In the genomic region with DNA sequence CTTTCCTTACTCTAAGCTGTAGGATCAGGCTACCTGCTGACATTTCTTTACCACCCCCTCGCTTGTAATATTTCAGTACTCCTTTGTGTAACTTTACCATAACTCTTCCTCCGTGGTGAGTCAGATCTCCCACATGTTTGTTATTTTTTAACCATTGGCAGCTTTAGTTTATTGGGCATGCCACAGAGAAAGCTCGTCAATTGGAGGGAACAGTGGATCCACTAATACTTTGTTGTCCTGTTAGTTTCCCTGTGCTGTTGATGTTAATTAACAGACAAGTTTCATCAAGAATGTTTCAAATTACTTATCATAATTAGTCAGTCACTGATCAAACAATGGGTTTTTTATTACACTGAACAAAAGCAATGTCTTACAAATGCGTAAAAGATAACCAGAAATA, we compare ENCODE assay signal across 17 cellular contexts. TPM values are rescaled to one million over a fixed set of nuclear protein-coding genes. Genes with fewer than 3 reads are reported as not detected.
A peak's percentile ranks its signal among the peaks of the same experiment; 100 is the strongest.
DNase-seq lines count a peak whose midpoint lies in the region; FAIRE-seq and TF ChIP-seq lines count a peak whose summit lies in the region.
"Had no signal": no experiment of that assay in that cellular context is flagged by ENCODE, and none has a peak within 500 bp of the region (broad histone marks: within the 10 kb centered on the region; RNA-seq: fewer than 3 reads in every experiment).

No MANE protein-coding gene starts in this region.

- in situ Hi-C loops in GM13977 (cut with MboI; ENCODE audit: low pct_unique_long_range_greater_than_20kb, low sequenced_read_pairs, unreplicated experiment), result no loop called here

- no peak overlapping the region for H3K4me3 ChIP-seq in fibroblast of lung (replicated peaks in 1 of 4; ENCODE audit: control extremely low read depth in 1 of 4, insufficient read depth in 1 of 4, low read depth in 3 of 4, low read length in 4 of 4)
- H3K4me3 ChIP-seq: colonic mucosa had no signal

- no peaks in the 10 kb centered on the region for H3K9me3 Mint-ChIP-seq in neural crest cell
- H3K9me3 Mint-ChIP-seq: activated naive CD4-positive, alpha-beta T cell treated with anti-CD3 and anti-CD28 coated beads, Interleukin-2, amount 50 U/mL, for 24 hours; stimulated activated naive B cell treated with anti-CD40 and anti-IgM and Interleukin-4, amounts not matched to agents 10 μg/mL and 1 μg/mL and 100 μg/mL, for 72 hours; WTC11 had no signal

- peak overlapping the region; percentile 70 for H3K27ac Mint-ChIP-seq in neural crest cell (ENCODE audit: unreplicated experiment)
- H3K27ac Mint-ChIP-seq: activated naive CD4-positive, alpha-beta T cell treated with anti-CD3 and anti-CD28 coated beads, Interleukin-2, amount 50 U/mL, for 24 hours; stimulated activated naive B cell treated with anti-CD40 and anti-IgM and Interleukin-4, amounts not matched to agents 10 μg/mL and 1 μg/mL and 100 μg/mL, for 72 hours had no signal

- no peak overlapping the region for H3K27ac ChIP-seq in fibroblast of lung (ENCODE audit: insufficient read depth, low read length)
- H3K27ac ChIP-seq: colonic mucosa had no signal

- H4K20me1 ChIP-seq in fibroblast of lung (ENCODE audit: control insufficient read depth, extremely low read depth, insufficient read depth, low read length), result no peaks in the 10 kb centered on the region

- no peak overlapping the region for H2AFZ ChIP-seq in fibroblast of lung (ENCODE audit: low read length)

- TF ChIP-seq CTCF in fibroblast of lung (conservative IDR thresholded peaks at IDR 0.05 in 1 of 2, IDR thresholded peaks at IDR 0.05 in 1 of 2; ENCODE audit: low read depth in 1 of 2, low read length in 2 of 2) (no peak), neural crest cell (conservative IDR thresholded peaks at IDR 0.05) (no peak), GM13977 (IDR thresholded peaks at IDR 0.05; ENCODE audit: extremely low read depth, insufficient read depth, missing control alignments) (no peak)

- peaks cover 71% of the 10 kb centered on the region for H3K4me1 Mint-ChIP-seq in neural crest cell
- H3K4me1 Mint-ChIP-seq: activated naive CD4-positive, alpha-beta T cell treated with anti-CD3 and anti-CD28 coated beads, Interleukin-2, amount 50 U/mL, for 24 hours; stimulated activated naive B cell treated with anti-CD40 and anti-IgM and Interleukin-4, amounts not matched to agents 10 μg/mL and 1 μg/mL and 100 μg/mL, for 72 hours had no signal

- no peak overlapping the region for H3K4me2 ChIP-seq in fibroblast of lung (ENCODE audit: extremely low read depth, insufficient read depth, low read length)
- H3K4me2 ChIP-seq: SK-N-SH had no signal

- H3K4me3 Mint-ChIP-seq in neural crest cell, result no peak overlapping the region
- H3K4me3 Mint-ChIP-seq: activated naive CD4-positive, alpha-beta T cell treated with anti-CD3 and anti-CD28 coated beads, Interleukin-2, amount 50 U/mL, for 24 hours; stimulated activated naive B cell treated with anti-CD40 and anti-IgM and Interleukin-4, amounts not matched to agents 10 μg/mL and 1 μg/mL and 100 μg/mL, for 72 hours had no signal

- FAIRE-seq in RCC 7860 (lab: Jason Lieb, UNC), result peak; percentile 65

- H3K9ac ChIP-seq in fibroblast of lung (ENCODE audit: insufficient read depth, low read length), result no peak overlapping the region
- H3K9ac ChIP-seq: SK-N-SH had no signal

- DNase-seq in ELR (ENCODE audit: low read depth) (peak; percentile 55), RCC 7860 (ENCODE audit: low spot score) (peak; percentile 33), fibroblast of lung (ENCODE audit: low read depth in 2 of 2) (peak; percentile 54 to 81), neural crest cell (ENCODE audit: low read depth, low spot score) (no peak), SKM-1 treated with dmso at 0.1 percent for 144 hours (lab: John Stamatoyannopoulos, UW; ENCODE audit: unreplicated experiment) (no peak), GM13977 (ENCODE audit: low spot score) (no peak), SHP77 (lab: John Stamatoyannopoulos, UW) (no peak)
- DNase-seq in activated CD4-positive, alpha-beta T cell treated with anti-CD3 and anti-CD28 coated beads, Interleukin-2, amount 50 U/mL, for 1 hour, result no peak
- DNase-seq: colonic mucosa; DMS153; NCI-H2081; NK-92 treated with Interleukin-12 subunit alpha and Interleukin-12 subunit beta, amount 100 ng/mL, for 24 hours; SK-N-SH; stimulated activated CD4-positive, alpha-beta T cell treated with anti-CD3 and anti-CD28 coated beads, Interleukin-4, amount 100 ng/mL, for 4 hours; stimulated activated naive B cell treated with anti-CD40 and anti-IgM and Interleukin-4, amounts not matched to agents 10 μg/mL and 1 μg/mL and 100 μg/mL, for 72 hours had no signal

- no peaks in the 10 kb centered on the region for H3K27me3 ChIP-seq in fibroblast of lung (ENCODE audit: control insufficient read depth, insufficient read depth, low read length)
- H3K27me3 ChIP-seq: colonic mucosa had no signal

- peaks cover 4% of the 10 kb centered on the region for H3K36me3 ChIP-seq in fibroblast of lung (ENCODE audit: control insufficient read depth, insufficient read depth, low read length)
- H3K36me3 ChIP-seq: colonic mucosa had no signal

- no peaks in the 10 kb centered on the region for H3K27me3 Mint-ChIP-seq in neural crest cell (ENCODE audit: low read depth)

- H3K36me3 Mint-ChIP-seq in neural crest cell (ENCODE audit: low read depth), result peaks cover 33% of the 10 kb centered on the region
- H3K36me3 Mint-ChIP-seq: activated naive CD4-positive, alpha-beta T cell treated with anti-CD3 and anti-CD28 coated beads, Interleukin-2, amount 50 U/mL, for 24 hours; stimulated activated naive B cell treated with anti-CD40 and anti-IgM and Interleukin-4, amounts not matched to agents 10 μg/mL and 1 μg/mL and 100 μg/mL, for 72 hours had no signal

- peaks cover 8% of the 10 kb centered on the region for H3K79me2 ChIP-seq in fibroblast of lung (ENCODE audit: control insufficient read depth, insufficient read depth, low read length)

- H3K4me1 ChIP-seq in fibroblast of lung (ENCODE audit: control insufficient read depth, extremely low read depth, insufficient read depth, low read length), result no peaks in the 10 kb centered on the region
- H3K4me1 ChIP-seq: colonic mucosa had no signal

- H3K9me3 ChIP-seq in fibroblast of lung (ENCODE audit: control insufficient read depth, insufficient read depth, low read depth, low read length), result no peaks in the 10 kb centered on the region
- H3K9me3 ChIP-seq: colonic mucosa, SK-N-SH had no signal

RNA-seq across cellular contexts. Expression of gene EFNB2, which starts 22.4 kb away (rescaled TPM):
- total RNA-seq in fibroblast of lung (9.2 and 13.5 TPM in 2 replicates), neural crest cell (79.4 and 83.1 TPM in 2 replicates)
- 20.0 and 28.3 TPM in 2 replicates for polyA plus RNA-seq in fibroblast of lung
- polyA plus RNA-seq in fibroblast of lung (2012), result 18.0 and 22.8 TPM in 2 replicates
- 31.4 and 33.5 TPM in 2 replicates for polyA minus RNA-seq in fibroblast of lung (ENCODE audit: low replicate concordance)

RNA-seq across cellular contexts. Expression of gene ARGLU1, which starts 54.9 kb away (rescaled TPM):
- total RNA-seq in fibroblast of lung (40.3 and 45.4 TPM in 2 replicates), neural crest cell (142 and 148 TPM in 2 replicates)
- 38.0 and 45.6 TPM in 2 replicates for polyA plus RNA-seq in fibroblast of lung
- polyA plus RNA-seq in fibroblast of lung (2012), result 35.5 and 44.3 TPM in 2 replicates
- 0.67 and 0.94 TPM in 2 replicates for polyA minus RNA-seq in fibroblast of lung (ENCODE audit: low replicate concordance)

Comparison
In these comparisons a context has a peak if more than half of its experiments do, and no peak if none do; other contexts are left out.
1. DNase-seq: peak in ELR (single experiment), RCC 7860 (single experiment) and fibroblast of lung (2 of 2); none in neural crest cell (single experiment), activated CD4-positive, alpha-beta T cell treated with anti-CD3 and anti-CD28 coated beads, Interleukin-2, amount 50 U/mL, for 1 hour (single experiment), SKM-1 treated with dmso at 0.1 percent for 144 hours (single experiment), GM13977 (single experiment) and SHP77 (0 of 2).